21 cellular contexts compared by ENCODE assay signal in genomic region chr1:174110053-174110452, GRCh38.
"Had no signal": no experiment of that assay in that cellular context is flagged by ENCODE, and none has a peak within 500 bp of the region (broad histone marks: within the 10 kb centered on the region; RNA-seq: fewer than 3 reads in every experiment).

No MANE protein-coding gene starts in this region.

- H3K27me3 Mint-ChIP-seq: dendritic cell treated with granulocyte-macrophage colony-stimulating factor and Interleukin-4, amounts not matched to agents 40 ng/mL and 50 ng/mL, for 4 days; progenitor cell of endocrine pancreas had no signal

- H3K4me1 ChIP-seq: esophagus squamous epithelium, left lung, lower lobe of right lung, suprapubic skin, upper lobe of right lung, vagina had no signal

- DNase-seq: esophagus squamous epithelium; foreskin fibroblast; immature natural killer cell; left lung; lower lobe of right lung; mesenchymal stem cell; midbrain; occipital lobe; pancreas; right cardiac atrium; small intestine; stimulated activated CD4-positive, alpha-beta T cell treated with anti-CD3 and anti-CD28 coated beads, Interleukin-12 subunit alpha, Interleukin-12 subunit beta, amount 100 ng/mL, for 4 hours; stimulated activated naive CD8-positive, alpha-beta T cell treated with anti-CD3 and anti-CD28 coated beads, Interleukin-15, Interleukin-2, amounts not matched to agents 100 U/mL and 50 U/mL, for 24 hours; thyroid gland; upper lobe of right lung had no signal

- H3K27me3 ChIP-seq: esophagus squamous epithelium, gastroesophageal sphincter, left lung, pancreas, suprapubic skin, thyroid gland, upper lobe of right lung, vagina had no signal

- H3K4me3 ChIP-seq: esophagus squamous epithelium, gastroesophageal sphincter, left lung, lower lobe of right lung, pancreas, suprapubic skin, thyroid gland, upper lobe of right lung, vagina had no signal

- ATAC-seq: gastroesophageal sphincter; left lung; lower lobe of right lung; pancreas; right cardiac atrium; stimulated activated naive CD8-positive, alpha-beta T cell treated with anti-CD3 and anti-CD28 coated beads, Interleukin-15, Interleukin-2, amounts not matched to agents 100 U/mL and 50 U/mL, for 24 hours; upper lobe of right lung had no signal

- H3K36me3 Mint-ChIP-seq: immature natural killer cell had no signal

- H3K9me3 ChIP-seq: esophagus squamous epithelium, gastroesophageal sphincter, left lung, lower lobe of right lung, pancreas, suprapubic skin, thyroid gland, upper lobe of right lung, vagina had no signal

- H3K4me1 Mint-ChIP-seq: immature natural killer cell, nephron had no signal

- H3K4me3 Mint-ChIP-seq: dendritic cell treated with granulocyte-macrophage colony-stimulating factor and Interleukin-4, amounts not matched to agents 40 ng/mL and 50 ng/mL, for 4 days; immature natural killer cell; nephron had no signal

- H3K27ac ChIP-seq: esophagus squamous epithelium, gastroesophageal sphincter, left lung, lower lobe of right lung, pancreas, suprapubic skin, thyroid gland, upper lobe of right lung, vagina had no signal

- H3K27ac Mint-ChIP-seq: dendritic cell treated with granulocyte-macrophage colony-stimulating factor and Interleukin-4, amounts not matched to agents 40 ng/mL and 50 ng/mL, for 4 days; immature natural killer cell; nephron; progenitor cell of endocrine pancreas had no signal

- H3K9me3 Mint-ChIP-seq: dendritic cell treated with granulocyte-macrophage colony-stimulating factor and Interleukin-4, amounts not matched to agents 40 ng/mL and 50 ng/mL, for 4 days; immature natural killer cell; nephron had no signal

- H3K36me3 ChIP-seq: esophagus squamous epithelium, gastroesophageal sphincter, left lung, lower lobe of right lung, pancreas, suprapubic skin, thyroid gland, upper lobe of right lung, vagina had no signal
